In the genomic region with DNA sequence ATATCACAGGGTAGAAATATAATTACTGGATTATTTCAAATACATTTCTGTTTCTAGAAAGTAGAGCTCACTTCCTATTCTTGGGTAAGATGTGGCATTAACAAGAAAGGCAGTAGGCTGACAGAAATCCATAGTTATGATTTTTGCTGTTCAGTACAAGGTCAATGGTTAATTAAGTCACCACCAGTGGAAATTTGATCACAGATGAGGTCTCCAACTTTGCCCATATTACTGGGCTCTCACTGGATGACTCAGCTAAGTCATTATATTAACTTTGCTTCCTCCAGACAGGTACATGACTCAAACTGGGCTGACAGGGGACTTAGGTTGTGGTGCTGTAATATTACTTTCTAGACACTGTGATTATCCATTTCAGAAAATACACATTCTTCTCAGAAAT, we compare ENCODE assay signal across 14 cellular contexts.
DNase-seq lines count a peak whose midpoint lies in the region; ATAC-seq and TF ChIP-seq lines count a peak whose summit lies in the region.
"Had no signal": no experiment of that assay in that cellular context is flagged by ENCODE, and none has a peak within 500 bp of the region (broad histone marks: within the 10 kb centered on the region; RNA-seq: fewer than 3 reads in every experiment).

No MANE protein-coding gene starts in this region.

- no peaks in the 10 kb centered on the region for H3K4me1 Mint-ChIP-seq in stimulated activated effector memory CD8-positive, alpha-beta T cell treated with anti-CD3 and anti-CD28 coated beads, Interleukin-12 subunit alpha, Interleukin-12 subunit beta, amount 100 ng/mL, for 72 hours

- H3K27ac ChIP-seq in esophagus squamous epithelium = no peak overlapping the region
- H3K27ac ChIP-seq: 22Rv1 had no signal

- no peak for TF ChIP-seq POLR2A in esophagus squamous epithelium (IDR thresholded peaks at IDR 0.05)

- no peaks in the 10 kb centered on the region for H3K9me3 ChIP-seq in esophagus squamous epithelium

- no peaks in the 10 kb centered on the region for H3K36me3 Mint-ChIP-seq in stimulated activated effector memory CD8-positive, alpha-beta T cell treated with anti-CD3 and anti-CD28 coated beads, Interleukin-12 subunit alpha, Interleukin-12 subunit beta, amount 100 ng/mL, for 72 hours
- H3K36me3 Mint-ChIP-seq: brain had no signal

- TF ChIP-seq CTCF in esophagus squamous epithelium (IDR thresholded peaks at IDR 0.05) = no peak

- H3K4me3 ChIP-seq in esophagus squamous epithelium = no peak overlapping the region

- no peaks in the 10 kb centered on the region for H3K4me1 ChIP-seq in esophagus squamous epithelium

- DNase-seq in DMS 273 (lab: John Stamatoyannopoulos, UW; ENCODE audit: unreplicated experiment) = peak; percentile 5
- no peak for DNase-seq in DMS 273 treated with DMSO at 0.1 percent for 48 hours (lab: John Stamatoyannopoulos, UW)
- DNase-seq in LHCN-M2 (ENCODE audit: low read depth) = peak; percentile 47
- no peak for DNase-seq in stimulated activated effector memory CD8-positive, alpha-beta T cell treated with anti-CD3 and anti-CD28 coated beads, Interleukin-12 subunit alpha, Interleukin-12 subunit beta, amount 100 ng/mL, for 72 hours (ENCODE audit: low spot score in 2 of 2)
- no peak for DNase-seq in esophagus squamous epithelium (lab: John Stamatoyannopoulos, UW)
- DNase-seq in left colon = no peak
- DNase-seq: NCI-H146; stimulated activated CD4-positive, alpha-beta T cell treated with anti-CD3 and anti-CD28 coated beads, Interleukin-15, amount 100 ng/mL, for 24 hours; stimulated activated naive CD4-positive, alpha-beta T cell had no signal

- peaks cover 14% of the 10 kb centered on the region for H3K9me3 Mint-ChIP-seq in stimulated activated effector memory CD8-positive, alpha-beta T cell treated with anti-CD3 and anti-CD28 coated beads, Interleukin-12 subunit alpha, Interleukin-12 subunit beta, amount 100 ng/mL, for 72 hours

- no peak overlapping the region for H3K4me3 Mint-ChIP-seq in stimulated activated effector memory CD8-positive, alpha-beta T cell treated with anti-CD3 and anti-CD28 coated beads, Interleukin-12 subunit alpha, Interleukin-12 subunit beta, amount 100 ng/mL, for 72 hours
- H3K4me3 Mint-ChIP-seq: brain, neural crest cell had no signal

- H3K36me3 ChIP-seq in esophagus squamous epithelium = no peaks in the 10 kb centered on the region

- H3K27ac Mint-ChIP-seq in stimulated activated effector memory CD8-positive, alpha-beta T cell treated with anti-CD3 and anti-CD28 coated beads, Interleukin-12 subunit alpha, Interleukin-12 subunit beta, amount 100 ng/mL, for 72 hours = no peak overlapping the region
- H3K27ac Mint-ChIP-seq: brain had no signal

- peak; percentile 52 for ATAC-seq in HG02885 (IDR thresholded peaks at IDR 0.05; ENCODE audit: poor library complexity, unreplicated experiment)
- peak; percentile 50 for ATAC-seq in stimulated activated effector memory CD8-positive, alpha-beta T cell treated with anti-CD3 and anti-CD28 coated beads, Interleukin-12 subunit alpha, Interleukin-12 subunit beta, amount 100 ng/mL, for 72 hours
- no peak for ATAC-seq in left colon
- no peak for ATAC-seq in GM21367 (IDR thresholded peaks at IDR 0.05; ENCODE audit: unreplicated experiment)

- H3K27me3 ChIP-seq in esophagus squamous epithelium = no peaks in the 10 kb centered on the region

- intact Hi-C loops in esophagus squamous epithelium (cut with DNase I) = no loop called here
- intact Hi-C loops in left colon (cut with DNase I, micrococcal nuclease) = no loop called here

Comparison
In these comparisons a context has a peak if more than half of its experiments do, and no peak if none do; other contexts are left out.
1. DNase-seq: peak in DMS 273 (single experiment) and LHCN-M2 (single experiment); none in DMS 273 treated with DMSO at 0.1 percent for 48 hours (single experiment), stimulated activated effector memory CD8-positive, alpha-beta T cell treated with anti-CD3 and anti-CD28 coated beads, Interleukin-12 subunit alpha, Interleukin-12 subunit beta, amount 100 ng/mL, for 72 hours (0 of 2), esophagus squamous epithelium (single experiment) and left colon (0 of 2).
2. ATAC-seq: peak in HG02885 (single experiment) and stimulated activated effector memory CD8-positive, alpha-beta T cell treated with anti-CD3 and anti-CD28 coated beads, Interleukin-12 subunit alpha, Interleukin-12 subunit beta, amount 100 ng/mL, for 72 hours (single experiment); none in left colon (single experiment) and GM21367 (single experiment).